ENCODE assay signal across 5 cellular contexts in genomic region chr6:119678961-119679360, GRCh38.
"Had no signal": no experiment of that assay in that cellular context is flagged by ENCODE, and none has a peak within 500 bp of the region (broad histone marks: within the 10 kb centered on the region; RNA-seq: fewer than 3 reads in every experiment).

No MANE protein-coding gene starts in this region.

- DNase-seq: IMR-90, KBM-7, KG1 had no signal

- H3K27ac ChIP-seq: HL-60 had no signal

- H3K4me3 ChIP-seq: K562 had no signal
